10 cellular contexts compared by ENCODE assay signal in the genomic region with DNA sequence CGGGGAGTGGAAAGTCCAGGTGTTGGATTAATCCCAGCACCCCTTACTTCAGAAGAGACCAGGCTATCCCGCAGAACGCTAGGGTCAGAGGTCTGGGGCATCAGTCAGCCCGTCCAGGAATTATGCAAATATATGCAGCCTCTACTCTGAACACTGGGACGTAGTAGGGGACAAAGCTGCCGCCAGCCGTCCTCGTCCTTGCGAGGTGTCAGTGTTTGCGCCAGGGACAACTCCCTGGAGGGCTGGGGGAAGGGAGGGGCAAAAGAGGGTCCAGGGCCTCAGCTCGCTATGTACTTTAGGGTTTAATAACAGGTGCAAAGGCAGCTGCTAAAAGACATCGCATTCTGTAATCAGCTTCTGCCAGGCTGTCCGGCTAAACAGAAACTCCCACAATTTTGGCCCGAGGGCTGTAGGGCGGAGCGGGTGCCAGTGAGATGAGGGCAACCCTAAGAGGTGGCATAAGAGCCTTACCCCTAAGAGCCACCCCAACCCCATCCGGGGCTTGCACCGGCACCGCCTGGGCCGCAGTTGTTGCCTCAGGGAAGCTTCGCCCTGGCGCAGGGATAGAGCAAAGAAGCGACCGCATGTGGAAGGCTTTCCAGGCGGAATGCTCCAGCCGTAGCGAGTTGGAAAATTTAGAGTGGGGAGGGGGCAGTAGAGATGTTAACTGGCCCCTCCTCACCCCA. TPM values are rescaled to one million over a fixed set of nuclear protein-coding genes. Genes with fewer than 3 reads are reported as not detected.
DNase-seq lines count a peak whose midpoint lies in the region; ATAC-seq and TF ChIP-seq lines count a peak whose summit lies in the region.
"Had no signal": no experiment of that assay in that cellular context is flagged by ENCODE, and none has a peak within 500 bp of the region (broad histone marks: within the 10 kb centered on the region; RNA-seq: fewer than 3 reads in every experiment).

No MANE protein-coding gene starts in this region.

- H3K9me3 ChIP-seq in mesenchymal stem cell (ENCODE audit: control insufficient read depth, low read length) (no peaks in the 10 kb centered on the region), tibial artery (no peaks in the 10 kb centered on the region)

- H3K4me1 ChIP-seq in mesenchymal stem cell (ENCODE audit: control insufficient read depth, insufficient read depth, low read depth, low read length) (peaks cover 34% of the 10 kb centered on the region), tibial artery (peaks cover 0 to 77% (median 37%) of the 10 kb centered on the region in 4 donors)

- H3K36me3 ChIP-seq in mesenchymal stem cell (ENCODE audit: control insufficient read depth in 1 of 2, insufficient read depth in 2 of 2, low read depth in 1 of 2, low read length in 2 of 2) (peaks cover 0 to 5% of the 10 kb centered on the region in 2 experiments), tibial artery (no peaks in the 10 kb centered on the region)

- H2AFZ ChIP-seq in mesenchymal stem cell (ENCODE audit: low read depth, low read length), result no peak overlapping the region

- no peak overlapping the region for H3K27ac ChIP-seq in dorsolateral prefrontal cortex
- H3K27ac ChIP-seq in mesenchymal stem cell (ENCODE audit: low read length, poor library complexity, severe bottlenecking), result no peak overlapping the region
- peak overlapping the region; percentile 97 to 99 for H3K27ac ChIP-seq in tibial artery

- peak overlapping the region in 1 of 2 experiments; percentile 57 for H3K23ac ChIP-seq in mesenchymal stem cell (ENCODE audit: low read length in 2 of 2)

- H3K4me3 ChIP-seq in dorsolateral prefrontal cortex (peak overlapping the region in 57 of 59 donors; percentile 3 to 67 (median 37)), mesenchymal stem cell (ENCODE audit: insufficient read depth in 1 of 2, low read depth in 1 of 2, low read length in 2 of 2) (peak overlapping the region in 1 of 2 experiments; percentile 90), tibial artery (peak overlapping the region; percentile 61 to 64)

- no peak overlapping the region for H2BK5ac ChIP-seq in mesenchymal stem cell (ENCODE audit: low read depth, low read length, poor library complexity, severe bottlenecking)

- 30% methylated on average over 22 of the region's 27 CpGs for WGBS in mesenchymal stem cell

- H4K91ac ChIP-seq in mesenchymal stem cell (ENCODE audit: low read length), result peak overlapping the region; percentile 95

- DNase-seq in NCI-H524 (lab: John Stamatoyannopoulos, UW) (peak; percentile 16 to 35), NCI-H524 treated with DMSO at 0.1 percent for 48 hours (lab: John Stamatoyannopoulos, UW) (no peak), dorsolateral prefrontal cortex (no peak), mesenchymal stem cell (peak; percentile 50), tibial artery (peak in 1 of 2 donors; percentile 39), NCI-H2171 treated with DMSO at 0.1 percent for 48 hours (lab: John Stamatoyannopoulos, UW) (no peak)
- no peak for DNase-seq in activated T-cell treated with anti-CD3 and anti-CD28 coated beads, Interleukin-2, amount 50 U/mL, for 48 hours
- DNase-seq: NCI-H2029 treated with DMSO at 0.1 percent for 48 hours had no signal

- H3K4me2 ChIP-seq in mesenchymal stem cell (ENCODE audit: low read length, poor library complexity, severe bottlenecking), result peak overlapping the region; percentile 87

- H4K8ac ChIP-seq in mesenchymal stem cell (ENCODE audit: low read length), result peak overlapping the region; percentile 97

- peak overlapping the region; percentile 15 to 45 for H3K4ac ChIP-seq in mesenchymal stem cell (ENCODE audit: low read depth in 1 of 2, low read length in 2 of 2)

- peaks cover 35 to 100% (median 100%) of the 10 kb centered on the region in 45 donors for H3K27me3 ChIP-seq in dorsolateral prefrontal cortex
- peaks cover 0 to 99% of the 10 kb centered on the region in 2 experiments for H3K27me3 ChIP-seq in mesenchymal stem cell (ENCODE audit: control insufficient read depth in 1 of 2, insufficient read depth in 1 of 2, low read length in 2 of 2)
- H3K27me3 ChIP-seq in tibial artery, result no peaks in the 10 kb centered on the region

- H2BK120ac ChIP-seq in mesenchymal stem cell (ENCODE audit: low read depth, low read length), result peak overlapping the region; percentile 86

- intact Hi-C loops in dorsolateral prefrontal cortex (cut with DNase I), result loop anchor here in 1 of 2 donors (10.0 kb wide), 1 partner anchor 693 kb away; no protein-coding TSS in a partner anchor
- intact Hi-C loops in tibial artery (cut with DNase I; ENCODE audit: low total_unique reads), result loop anchor here (5.0 kb wide), 1 partner anchor 149 kb away; the partner anchor contains the start of gene SAP30

- H2BK15ac ChIP-seq in mesenchymal stem cell (ENCODE audit: low read depth, poor library complexity, severe bottlenecking), result peak overlapping the region; percentile 87

- no peak overlapping the region for H2AK5ac ChIP-seq in mesenchymal stem cell (ENCODE audit: low read length, severe bottlenecking)

- H3K14ac ChIP-seq in mesenchymal stem cell (ENCODE audit: low read length in 2 of 2), result no peak overlapping the region

- no peak for TF ChIP-seq CTCF in dorsolateral prefrontal cortex (IDR thresholded peaks at IDR 0.05 in 54 of 56, conservative IDR thresholded peaks at IDR 0.05 in 2 of 56; ENCODE audit: low read depth in 1 of 56, partially characterized antibody in 56 of 56)
- TF ChIP-seq CTCF in tibial artery (IDR thresholded peaks at IDR 0.05), result peak; percentile 5 to 6

- H3K9ac ChIP-seq in mesenchymal stem cell (ENCODE audit: low read length), result peak overlapping the region; percentile 99

- H3K18ac ChIP-seq in mesenchymal stem cell (ENCODE audit: low read depth in 1 of 2, low read length in 2 of 2), result peak overlapping the region; percentile 67 to 82

- ATAC-seq in HG03175 (IDR thresholded peaks at IDR 0.05; ENCODE audit: unreplicated experiment), result no peak

- peak overlapping the region; percentile 34 to 91 for H2BK12ac ChIP-seq in mesenchymal stem cell (ENCODE audit: low read length in 2 of 2)

- no peaks in the 10 kb centered on the region for H3K79me1 ChIP-seq in mesenchymal stem cell (replicated peaks; ENCODE audit: low read length, poor library complexity, severe bottlenecking)

RNA-seq across cellular contexts. Expression of gene HAND2, which starts 8.4 kb away (rescaled TPM):
- total RNA-seq in dorsolateral prefrontal cortex, result under 1 TPM in 3 of 120 experiments, not detected in 117; 0.25 to 0.62 (median 0.53) TPM
- polyA plus RNA-seq in mesenchymal stem cell (2013, experiment 1 of 2), result 171 TPM
- polyA plus RNA-seq in mesenchymal stem cell (2013, experiment 2 of 2), result 173 TPM
- total RNA-seq: activated CD8-positive, alpha-beta memory T cell treated with anti-CD3 and anti-CD28 coated beads for 36 hours had no signal

Comparison
In these comparisons a context has a peak if more than half of its experiments do, and no peak if none do; other contexts are left out.
1. DNase-seq: peak in NCI-H524 (2 of 2) and mesenchymal stem cell (single experiment); none in NCI-H524 treated with DMSO at 0.1 percent for 48 hours (single experiment), dorsolateral prefrontal cortex (0 of 10), NCI-H2171 treated with DMSO at 0.1 percent for 48 hours (single experiment) and activated T-cell treated with anti-CD3 and anti-CD28 coated beads, Interleukin-2, amount 50 U/mL, for 48 hours (0 of 2).
2. H3K27ac ChIP-seq: peak in tibial artery (2 of 2); none in dorsolateral prefrontal cortex (0 of 59) and mesenchymal stem cell (single experiment).
3. CTCF ChIP-seq: peak in tibial artery (2 of 2); none in dorsolateral prefrontal cortex (0 of 56).